Comparison of ENCODE assay signal across 12 cellular contexts in genomic region chr21:27476696-27477095, GRCh38.
DNase-seq lines count a peak whose midpoint lies in the region; ATAC-seq and TF ChIP-seq lines count a peak whose summit lies in the region.
"Had no signal": no experiment of that assay in that cellular context is flagged by ENCODE, and none has a peak within 500 bp of the region (broad histone marks: within the 10 kb centered on the region; RNA-seq: fewer than 3 reads in every experiment).

No MANE protein-coding gene starts in this region.

- TF ChIP-seq CTCF in colonic mucosa (IDR thresholded peaks at IDR 0.05) (peak; percentile 40), kidney epithelial cell (IDR thresholded peaks at IDR 0.05; ENCODE audit: insufficient read depth, low read length, poor library complexity, severe bottlenecking) (peak; percentile 52), type B pancreatic cell (conservative IDR thresholded peaks at IDR 0.05) (peak; percentile 37)

- no peaks in the 10 kb centered on the region for H3K27me3 Mint-ChIP-seq in type B pancreatic cell

- no peak overlapping the region for H3K4me3 ChIP-seq in colonic mucosa
- no peak overlapping the region for H3K4me3 ChIP-seq in kidney epithelial cell (ENCODE audit: low read depth, low read length)
- H3K4me3 ChIP-seq: BLaER1 treated with 17β-estradiol and CSF1 and Interleukin-3, amounts not matched to agents 10 nM and 100 nM had no signal

- H3K4me1 Mint-ChIP-seq in type B pancreatic cell (ENCODE audit: unreplicated experiment), result peaks cover 5% of the 10 kb centered on the region
- H3K4me1 Mint-ChIP-seq: WTC11 had no signal

- no peaks in the 10 kb centered on the region for H3K4me1 ChIP-seq in colonic mucosa
- H3K4me1 ChIP-seq: BLaER1 treated with 17β-estradiol and CSF1 and Interleukin-3, amounts not matched to agents 10 nM and 100 nM had no signal

- intact Hi-C loops in Right ventricle myocardium superior (cut with DNase I) (no loop called here), cardiac septum (cut with DNase I) (no loop called here), colonic mucosa (cut with DNase I) (no loop called here), posterior cingulate gyrus (cut with DNase I) (loop anchor here (10.0 kb wide), 1 partner anchor 622 kb away; no protein-coding TSS in a partner anchor)

- DNase-seq in Right ventricle myocardium superior (no peak), cardiac septum (ENCODE audit: low spot score) (no peak), colonic mucosa (no peak), kidney epithelial cell (ENCODE audit: low read depth) (peak; percentile 2), type B pancreatic cell (ENCODE audit: extremely low spot score, unreplicated experiment) (no peak), posterior cingulate gyrus (no peak)
- DNase-seq: activated naive CD4-positive, alpha-beta T cell treated with anti-CD3 and anti-CD28 coated beads for 36 hours; NCI-H226 had no signal

- H3K4me3 Mint-ChIP-seq in type B pancreatic cell, result no peak overlapping the region
- H3K4me3 Mint-ChIP-seq: activated naive CD4-positive, alpha-beta T cell treated with anti-CD3 and anti-CD28 coated beads for 36 hours; WTC11 had no signal

- H3K9me3 Mint-ChIP-seq in type B pancreatic cell, result no peaks in the 10 kb centered on the region
- H3K9me3 Mint-ChIP-seq: activated naive CD4-positive, alpha-beta T cell treated with anti-CD3 and anti-CD28 coated beads for 36 hours had no signal

- no peaks in the 10 kb centered on the region for H3K36me3 ChIP-seq in colonic mucosa
- H3K36me3 ChIP-seq in kidney epithelial cell (ENCODE audit: control insufficient read depth, insufficient read depth, low read length), result no peaks in the 10 kb centered on the region
- H3K36me3 ChIP-seq: BLaER1 treated with 17β-estradiol and CSF1 and Interleukin-3, amounts not matched to agents 10 nM and 100 nM had no signal

- no peak overlapping the region for H3K27ac Mint-ChIP-seq in type B pancreatic cell
- H3K27ac Mint-ChIP-seq: activated naive CD4-positive, alpha-beta T cell treated with anti-CD3 and anti-CD28 coated beads for 36 hours; WTC11 had no signal

- H3K27me3 ChIP-seq in colonic mucosa (no peaks in the 10 kb centered on the region), kidney epithelial cell (ENCODE audit: control insufficient read depth, insufficient read depth, low read length) (no peaks in the 10 kb centered on the region)
- H3K27me3 ChIP-seq: BLaER1 treated with 17β-estradiol and CSF1 and Interleukin-3, amounts not matched to agents 10 nM and 100 nM had no signal

- peak; percentile 72 for ATAC-seq in Right ventricle myocardium superior (ENCODE audit: poor library complexity)
- ATAC-seq in HG02840 (IDR thresholded peaks at IDR 0.05; ENCODE audit: low FRiP score, unreplicated experiment), result no peak
- ATAC-seq in GM18870 (IDR thresholded peaks at IDR 0.05; ENCODE audit: unreplicated experiment), result no peak
- ATAC-seq: WTC11 had no signal

- H3K9me3 ChIP-seq in colonic mucosa, result no peaks in the 10 kb centered on the region
- H3K9me3 ChIP-seq: BLaER1 treated with 17β-estradiol and CSF1 and Interleukin-3, amounts not matched to agents 10 nM and 100 nM had no signal

- H3K36me3 Mint-ChIP-seq in type B pancreatic cell, result no peaks in the 10 kb centered on the region
- H3K36me3 Mint-ChIP-seq: WTC11 had no signal

- no peak overlapping the region for H3K27ac ChIP-seq in colonic mucosa
- H3K27ac ChIP-seq: BLaER1 treated with 17β-estradiol and CSF1 and Interleukin-3, amounts not matched to agents 10 nM and 100 nM had no signal

- H3K9ac ChIP-seq in colonic mucosa (ENCODE audit: low read depth in 2 of 2, low read length in 2 of 2), result no peak overlapping the region
- H3K9ac ChIP-seq: BLaER1 treated with 17β-estradiol and CSF1 and Interleukin-3, amounts not matched to agents 10 nM and 100 nM had no signal
